16 cellular contexts compared by ENCODE assay signal in genomic region chr12:114674201-114675047, GRCh38. TPM values are rescaled to one million over a fixed set of nuclear protein-coding genes. Genes with fewer than 3 reads are reported as not detected.
A peak's percentile ranks its signal among the peaks of the same experiment; 100 is the strongest.
DNase-seq lines count a peak whose midpoint lies in the region; ATAC-seq, FAIRE-seq and TF ChIP-seq lines count a peak whose summit lies in the region.
"Had no signal": no experiment of that assay in that cellular context is flagged by ENCODE, and none has a peak within 500 bp of the region (broad histone marks: within the 10 kb centered on the region; RNA-seq: fewer than 3 reads in every experiment).

No MANE protein-coding gene starts in this region.

- no peak for TF ChIP-seq POLR2A in A549 (IDR thresholded peaks at IDR 0.05; ENCODE audit: low read length)

- H3F3A ChIP-seq in neural cell (ENCODE audit: insufficient read depth, low read length, poor library complexity, severe bottlenecking) = no peaks in the 10 kb centered on the region

- H3K27ac ChIP-seq in A549 = no peak overlapping the region
- H3K27ac ChIP-seq in HUES64 (ENCODE audit: low read depth, low read length) = no peak overlapping the region
- H3K27ac ChIP-seq in neural cell (ENCODE audit: low read length) = no peak overlapping the region

- no peak for DNase-seq in A549 (ENCODE audit: low read depth in 1 of 2, low spot score in 1 of 2)
- peak; percentile 44 for DNase-seq in fibroblast of villous mesenchyme (ENCODE audit: low read depth)
- DNase-seq in NCI-H774 (lab: John Stamatoyannopoulos, UW) = no peak
- DNase-seq in GM19240 (ENCODE audit: insufficient read length, low spot score) = no peak
- no peak for DNase-seq in GF-D8 (lab: John Stamatoyannopoulos, UW)
- DNase-seq: ACHN; activated effector memory CD4-positive, alpha-beta T cell treated with Interleukin-2 at 50 U/mL for 16 hours; effector CD4-positive, alpha-beta T cell; NCI-H524; stimulated activated CD4-positive, alpha-beta T cell treated with anti-CD3 and anti-CD28 coated beads, Interleukin-4, amount 100 ng/mL, for 4 hours had no signal

- POLR2A ChIA-PET in A549 (lab: Yijun Ruan, JAX) = interaction anchor here (1.9 to 5.1 kb wide), 2 partner anchors 9 to 10 kb away, joined by 11 to 39 read pairs; partner anchors contain the start of gene TBX3

- no peak for TF ChIP-seq CTCF in A549 (IDR thresholded peaks at IDR 0.05)
- TF ChIP-seq CTCF in fibroblast of villous mesenchyme (IDR thresholded peaks at IDR 0.05; ENCODE audit: insufficient read depth, low read depth, low read length) = no peak
- no peak for TF ChIP-seq CTCF in neural cell (IDR thresholded peaks at IDR 0.05; ENCODE audit: poor library complexity, severe bottlenecking)

- H3K27me3 ChIP-seq in HUES64 (ENCODE audit: insufficient read depth, low read length) (peaks cover 100% of the 10 kb centered on the region), neural cell (ENCODE audit: insufficient read depth, low read depth, low read length) (peaks cover 100% of the 10 kb centered on the region)

- TF ChIP-seq RAD21 in A549 (conservative IDR thresholded peaks at IDR 0.05 in 1 of 2, IDR thresholded peaks at IDR 0.05 in 1 of 2) (no peak), neural cell (conservative IDR thresholded peaks at IDR 0.05) (no peak)

- CTCF ChIA-PET in A549 (lab: Yijun Ruan, JAX) = interaction anchor here (0.7 to 2.0 kb wide), 6 partner anchors 10 to 1243 kb away, joined by 3 to 10 read pairs (median 6); partner anchors contain the start of gene TBX3

- no peaks in the 10 kb centered on the region for H3K79me2 ChIP-seq in neural cell (replicated peaks; ENCODE audit: insufficient read depth, low read length)

- no peaks in the 10 kb centered on the region for H3K9me3 ChIP-seq in A549
- H3K9me3 ChIP-seq in HUES64 (ENCODE audit: insufficient read depth, low read depth, low read length) = no peaks in the 10 kb centered on the region
- no peaks in the 10 kb centered on the region for H3K9me3 ChIP-seq in neural cell (ENCODE audit: low read length)

- peaks cover 14% of the 10 kb centered on the region; the same call in 2 of the 3 replicates for H3K4me1 ChIP-seq in A549
- H3K4me1 ChIP-seq in HUES64 (ENCODE audit: insufficient read depth, low read length) = peaks cover 40% of the 10 kb centered on the region

- 95% methylated on average over 74 of the region's 77 CpGs for WGBS in A549 (ENCODE audit: missing lambda C conversion rate)
- WGBS in HUES64 = 12% methylated on average over 77 of the region's 77 CpGs

- ATAC-seq in A549 (no peak), GM21528 (IDR thresholded peaks at IDR 0.05; ENCODE audit: low FRiP score, unreplicated experiment) (no peak)

- no peaks in the 10 kb centered on the region for H3K9me2 ChIP-seq in neural cell (ENCODE audit: insufficient read depth, low read length)

- no peak overlapping the region for H3K4me3 ChIP-seq in A549
- H3K4me3 ChIP-seq in HUES64 (ENCODE audit: low read length) = peak overlapping the region; percentile 24
- H3K4me3 ChIP-seq in fibroblast of villous mesenchyme (ENCODE audit: low read depth, low read length) = peak overlapping the region; percentile 40
- H3K4me3 ChIP-seq in neural cell (ENCODE audit: low read length) = no peak overlapping the region

- H3K9ac ChIP-seq in HUES64 (ENCODE audit: low read depth, low read length) (no peak overlapping the region), neural cell (ENCODE audit: low read length) (no peak overlapping the region)

- no peak for FAIRE-seq in A549 (lab: Jason Lieb, UNC)
- FAIRE-seq: frontal cortex, keratinocyte had no signal

- no peaks in the 10 kb centered on the region for H4K20me1 ChIP-seq in neural cell (ENCODE audit: insufficient read depth)

- H3K4me2 ChIP-seq in A549 (no peak overlapping the region), neural cell (ENCODE audit: low read length) (no peak overlapping the region)

- no peak overlapping the region for H2AFZ ChIP-seq in neural cell (ENCODE audit: low read depth, low read length)

- TF ChIP-seq EP300 in A549 (IDR thresholded peaks at IDR 0.05) (no peak), neural cell (conservative IDR thresholded peaks at IDR 0.05; ENCODE audit: poor library complexity, severe bottlenecking) (no peak)

- H3K36me3 ChIP-seq in HUES64 (ENCODE audit: insufficient read depth, low read length) (no peaks in the 10 kb centered on the region), neural cell (ENCODE audit: insufficient read depth, low read length) (no peaks in the 10 kb centered on the region)

TF ChIP-seq in A549, 52 proteins besides CTCF, POLR2A, EP300 and RAD21:
- TF ChIP-seq PBX3 (IDR thresholded peaks at IDR 0.05) (no peak), HDAC2 (IDR thresholded peaks at IDR 0.05) (0 out of 2 replicates have a peak, but pooled peaks have one; percentile 42), JUNB (IDR thresholded peaks at IDR 0.05) (no peak)
TF ChIP-seq in A549: peak in this region for 1.

TF ChIP-seq in neural cell, 6 proteins besides CTCF, POLR2A, EP300 and RAD21:
- no peak for TF ChIP-seq MXI1 (conservative IDR thresholded peaks at IDR 0.05; ENCODE audit: poor library complexity, severe bottlenecking)
- TF ChIP-seq REST (IDR thresholded peaks at IDR 0.05; ENCODE audit: borderline replicate concordance) = no peak
- TF ChIP-seq SMC3 (conservative IDR thresholded peaks at IDR 0.05; ENCODE audit: poor library complexity) = no peak
- peak; percentile 85 for TF ChIP-seq EZH2 (IDR thresholded peaks at IDR 0.05; ENCODE audit: borderline replicate concordance, insufficient read depth, low read length, poor library complexity, severe bottlenecking)

RNA-seq across cellular contexts. Expression of gene TBX3, which starts 9.6 kb away (rescaled TPM):
- polyA plus RNA-seq in A549 (2011; rRNA removed) (23.7 and 28.0 TPM in 2 replicates), A549 (2017; fragmentation: RNase III; extraction: RNeasy Plus Mini Kit Qiagen cat#74134 plus additional on column Dnase treatment) (18.0 to 22.8 TPM (median 22.1 TPM) in 3 replicates), neural cell (not detected in 2 replicates)
- polyA plus RNA-seq in A549 (2012; cell fraction: cytosol; rRNA removed) = 13.3 and 20.0 TPM in 2 replicates
- polyA plus RNA-seq in A549 (2012; cell fraction: nucleus; rRNA removed) = 63.2 and 63.4 TPM in 2 replicates
- 39.3 and 41.6 TPM in 2 replicates for polyA minus RNA-seq in A549 (2011; rRNA and poly(A)+ RNA removed)
- 1.8 TPM for polyA plus RNA-seq in HUES64 (2013, experiment 1 of 2)
- polyA plus RNA-seq in HUES64 (2013, experiment 2 of 2) = 1.9 TPM
- 109 and 114 TPM in 2 replicates for total RNA-seq in fibroblast of villous mesenchyme
- 0.24 TPM in 1 of 2 replicates, not detected in the other for polyA minus RNA-seq in neural cell
- total RNA-seq: activated CD8-positive, alpha-beta memory T cell treated with anti-CD3 and anti-CD28 coated beads for 36 hours had no signal

Comparison
In these comparisons a context has a peak if more than half of its experiments do, and no peak if none do; other contexts are left out.
1. H3K4me3 ChIP-seq: peak in HUES64 (single experiment) and fibroblast of villous mesenchyme (single experiment); none in A549 (single experiment) and neural cell (single experiment).
2. RNA of gene TBX3, which starts 9.6 kb away (polyA plus RNA-seq): 13.3 to 63.4 TPM in A549; not detected in neural cell; every median in the first group is over 10 times any median in the second.